6 cellular contexts compared by ENCODE assay signal in genomic region chr1:228109962-228110488, GRCh38. TPM values are rescaled to one million over a fixed set of nuclear protein-coding genes. Genes with fewer than 3 reads are reported as not detected.
DNase-seq lines count a peak whose midpoint lies in the region; ATAC-seq and TF ChIP-seq lines count a peak whose summit lies in the region.

No MANE protein-coding gene starts in this region.

- H3K27ac ChIP-seq in H9 (ENCODE audit: insufficient read length, low read depth, low read length) (no peak overlapping the region), mesenchymal stem cell (ENCODE audit: low read length, poor library complexity, severe bottlenecking) (no peak overlapping the region)

- H3K9me3 Mint-ChIP-seq in H9: peaks cover 0 to 5% of the 10 kb centered on the region in 2 experiments; a peak in 3 of 5 replicates
- no peaks in the 10 kb centered on the region for H3K9me3 Mint-ChIP-seq in activated naive CD4-positive, alpha-beta T cell treated with anti-CD3 and anti-CD28 coated beads, Interleukin-2, amount 50 U/mL, for 72 hours

- no CpG with 5 or more reads among the region's 15 CpGs for WGBS in H9 (ENCODE audit: extremely low coverage, insufficient read length, low lambda C conversion rate)
- 36% methylated on average over 15 of the region's 15 CpGs for WGBS in mesenchymal stem cell

- H3K4me3 ChIP-seq in mesenchymal stem cell (ENCODE audit: insufficient read depth in 1 of 2, low read depth in 1 of 2, low read length in 2 of 2): peak overlapping the region; percentile 85 to 89

- H3K14ac ChIP-seq in H9 (ENCODE audit: insufficient read depth, low read length) (no peak overlapping the region), mesenchymal stem cell (ENCODE audit: low read length in 2 of 2) (no peak overlapping the region)

- H3K23ac ChIP-seq in H9 (ENCODE audit: insufficient read length, low read depth, low read length) (no peak overlapping the region), mesenchymal stem cell (ENCODE audit: low read length in 2 of 2) (no peak overlapping the region)

- ATAC-seq in activated naive CD4-positive, alpha-beta T cell treated with anti-CD3 and anti-CD28 coated beads, Interleukin-2, amount 50 U/mL, for 72 hours: no peak

- H3K9ac ChIP-seq in H9 (ENCODE audit: extremely low read depth, insufficient read length, low read length): no peak overlapping the region
- peak overlapping the region; percentile 93 for H3K9ac ChIP-seq in mesenchymal stem cell (ENCODE audit: low read length)

- peaks cover 15 to 19% (median 16%) of the 10 kb centered on the region in 3 experiments; a peak in 6 of 7 replicates for H3K36me3 Mint-ChIP-seq in H9 (ENCODE audit: insufficient read depth in 1 of 3, low read depth in 3 of 3)
- peaks cover 7 to 10% of the 10 kb centered on the region in 2 donors for H3K36me3 Mint-ChIP-seq in activated naive CD4-positive, alpha-beta T cell treated with anti-CD3 and anti-CD28 coated beads, Interleukin-2, amount 50 U/mL, for 72 hours

- H3K56ac ChIP-seq in H9 (ENCODE audit: insufficient read length, low read depth, low read length): no peak overlapping the region

- H2AFZ ChIP-seq in H9 (ENCODE audit: low read length): no peak overlapping the region
- H2AFZ ChIP-seq in mesenchymal stem cell (ENCODE audit: low read depth, low read length): peak overlapping the region; percentile 92

- H2BK5ac ChIP-seq in H9 (ENCODE audit: insufficient read length, low read length): no peak overlapping the region
- peak overlapping the region; percentile 5 for H2BK5ac ChIP-seq in mesenchymal stem cell (ENCODE audit: low read depth, low read length, poor library complexity, severe bottlenecking)

- H3K4me1 ChIP-seq in H9 (ENCODE audit: insufficient read depth, low read length): no peaks in the 10 kb centered on the region
- peaks cover 19% of the 10 kb centered on the region for H3K4me1 ChIP-seq in mesenchymal stem cell (ENCODE audit: control insufficient read depth, insufficient read depth, low read depth, low read length)

- peak overlapping the region; percentile 88 to 95 for H3K4me3 Mint-ChIP-seq in H9

- no peak for DNase-seq in H9
- DNase-seq in activated naive CD4-positive, alpha-beta T cell treated with anti-CD3 and anti-CD28 coated beads, Interleukin-2, amount 50 U/mL, for 72 hours (ENCODE audit: low spot score in 2 of 2): no peak
- peak; percentile 67 for DNase-seq in mesenchymal stem cell
- no peak for DNase-seq in NK-92 (lab: John Stamatoyannopoulos, UW; ENCODE audit: unreplicated experiment)
- DNase-seq in T1000 (lab: John Stamatoyannopoulos, UW): no peak
- no peak for DNase-seq in medulla oblongata (ENCODE audit: extremely low spot score)

- no peaks in the 10 kb centered on the region for H4K20me1 ChIP-seq in H9 (ENCODE audit: control insufficient read depth, insufficient read depth, insufficient read length)

- peaks cover 16% of the 10 kb centered on the region for H3K27me3 Mint-ChIP-seq in H9 (ENCODE audit: low read depth)

- no peak overlapping the region for H3T11ph ChIP-seq in H9 (ENCODE audit: low read length)

- H3K79me1 ChIP-seq in H9 (ENCODE audit: insufficient read depth, low read depth, low read length, poor library complexity, severe bottlenecking) (peaks cover 3% of the 10 kb centered on the region), mesenchymal stem cell (replicated peaks; ENCODE audit: low read length, poor library complexity, severe bottlenecking) (peaks cover 29% of the 10 kb centered on the region)

- no peak overlapping the region for H3K4ac ChIP-seq in H9 (ENCODE audit: low read depth, low read length)
- H3K4ac ChIP-seq in mesenchymal stem cell (ENCODE audit: low read depth in 1 of 2, low read length in 2 of 2): no peak overlapping the region

- peaks cover 12 to 15% of the 10 kb centered on the region in 2 experiments for H3K4me1 Mint-ChIP-seq in H9

- no peak for TF ChIP-seq CTCF in H9 (conservative IDR thresholded peaks at IDR 0.05)

- H3K27me3 ChIP-seq in H9 (ENCODE audit: insufficient read depth, low read length) (no peaks in the 10 kb centered on the region), mesenchymal stem cell (ENCODE audit: control insufficient read depth in 1 of 2, insufficient read depth in 1 of 2, low read length in 2 of 2) (no peaks in the 10 kb centered on the region)

- H2BK120ac ChIP-seq in H9 (ENCODE audit: low read depth, low read length, poor library complexity, severe bottlenecking) (no peak overlapping the region), mesenchymal stem cell (ENCODE audit: low read depth, low read length) (peak overlapping the region; percentile 80)

- H3K9me3 ChIP-seq in H9 (ENCODE audit: control insufficient read depth, low read depth, low read length) (no peaks in the 10 kb centered on the region), mesenchymal stem cell (ENCODE audit: control insufficient read depth, low read length) (no peaks in the 10 kb centered on the region)

- no peak overlapping the region for H4K5ac ChIP-seq in H9 (ENCODE audit: insufficient read length, low read depth, low read length)

- H3K18ac ChIP-seq in H9 (ENCODE audit: insufficient read length, low read depth, low read length) (no peak overlapping the region), mesenchymal stem cell (ENCODE audit: low read depth in 1 of 2, low read length in 2 of 2) (peak overlapping the region; percentile 37 to 69)

- peaks cover 10% of the 10 kb centered on the region for H3K23me2 ChIP-seq in H9 (ENCODE audit: insufficient read length, low read depth, low read length, poor library complexity, severe bottlenecking)

- H2BK15ac ChIP-seq in H9 (ENCODE audit: low read depth, low read length) (no peak overlapping the region), mesenchymal stem cell (ENCODE audit: low read depth, poor library complexity, severe bottlenecking) (peak overlapping the region; percentile 70)

- no peaks in the 10 kb centered on the region for H3K79me2 ChIP-seq in H9 (ENCODE audit: insufficient read depth, low read length)

- H4K8ac ChIP-seq in H9 (replicated peaks; ENCODE audit: insufficient read length, low read depth, low read length): no peak overlapping the region
- peak overlapping the region; percentile 86 for H4K8ac ChIP-seq in mesenchymal stem cell (ENCODE audit: low read length)

- H3K36me3 ChIP-seq in mesenchymal stem cell (ENCODE audit: control insufficient read depth in 1 of 2, insufficient read depth in 2 of 2, low read depth in 1 of 2, low read length in 2 of 2): peaks cover 23 to 28% of the 10 kb centered on the region in 2 experiments

- H3K27ac Mint-ChIP-seq in H9: peak overlapping the region in 2 of 3 experiments; percentile 81 to 89; a peak in 2 of 7 replicates
- peak overlapping the region; percentile 91 to 96 for H3K27ac Mint-ChIP-seq in activated naive CD4-positive, alpha-beta T cell treated with anti-CD3 and anti-CD28 coated beads, Interleukin-2, amount 50 U/mL, for 72 hours

- H2BK12ac ChIP-seq in H9 (ENCODE audit: insufficient read length, low read depth, low read length): no peak overlapping the region
- no peak overlapping the region for H2BK12ac ChIP-seq in mesenchymal stem cell (ENCODE audit: low read length in 2 of 2)

- H4K91ac ChIP-seq in H9 (ENCODE audit: insufficient read length, low read depth, low read length): no peak overlapping the region
- H4K91ac ChIP-seq in mesenchymal stem cell (ENCODE audit: low read length): peak overlapping the region; percentile 36

- no peak overlapping the region for H2BK20ac ChIP-seq in H9 (ENCODE audit: low read depth, low read length, poor library complexity, severe bottlenecking)

- H3K4me2 ChIP-seq in H9 (ENCODE audit: insufficient read depth, insufficient read length, low read length): peak overlapping the region; percentile 40
- H3K4me2 ChIP-seq in mesenchymal stem cell (ENCODE audit: low read length, poor library complexity, severe bottlenecking): peak overlapping the region; percentile 94

- H2AK5ac ChIP-seq in H9 (ENCODE audit: insufficient read length, low read length) (no peak overlapping the region), mesenchymal stem cell (ENCODE audit: low read length, severe bottlenecking) (peak overlapping the region; percentile 26)

RNA-seq across cellular contexts. Expression of gene MRPL55, which starts 0.9 kb away (rescaled TPM):
- 56.9 and 62.3 TPM in 2 replicates for total RNA-seq in H9 (2021)
- total RNA-seq in activated naive CD4-positive, alpha-beta T cell treated with anti-CD3 and anti-CD28 coated beads, Interleukin-2, amount 50 U/mL, for 72 hours: 10 to 100 TPM; 50.6 to 52.5 TPM
- polyA plus RNA-seq in mesenchymal stem cell (2013, experiment 1 of 2): 49.1 TPM
- 50.1 TPM for polyA plus RNA-seq in mesenchymal stem cell (2013, experiment 2 of 2)

RNA-seq across cellular contexts. Expression of gene C1orf35, which starts 6.9 kb away (rescaled TPM):
- 31.0 and 31.3 TPM in 2 replicates for total RNA-seq in H9 (2021)
- 10 to 100 TPM; 17.6 to 19.4 TPM for total RNA-seq in activated naive CD4-positive, alpha-beta T cell treated with anti-CD3 and anti-CD28 coated beads, Interleukin-2, amount 50 U/mL, for 72 hours
- polyA plus RNA-seq in mesenchymal stem cell (2013, experiment 1 of 2): 10.8 TPM
- 11.6 TPM for polyA plus RNA-seq in mesenchymal stem cell (2013, experiment 2 of 2)

RNA-seq across cellular contexts. Expression of gene ARF1, which starts 27.5 kb away (rescaled TPM):
- 258 and 279 TPM in 2 replicates for total RNA-seq in H9 (2021)
- 100 to 1,000 TPM; 308 to 333 TPM for total RNA-seq in activated naive CD4-positive, alpha-beta T cell treated with anti-CD3 and anti-CD28 coated beads, Interleukin-2, amount 50 U/mL, for 72 hours
- polyA plus RNA-seq in mesenchymal stem cell (2013, experiment 1 of 2): 366 TPM
- polyA plus RNA-seq in mesenchymal stem cell (2013, experiment 2 of 2): 367 TPM

RNA-seq across cellular contexts. Expression of gene GUK1, which starts 30.1 kb away (rescaled TPM):
- 88.2 and 94.3 TPM in 2 replicates for total RNA-seq in H9 (2021)
- total RNA-seq in activated naive CD4-positive, alpha-beta T cell treated with anti-CD3 and anti-CD28 coated beads, Interleukin-2, amount 50 U/mL, for 72 hours: 100 to 1,000 TPM; 206 to 293 TPM
- polyA plus RNA-seq in mesenchymal stem cell (2013, experiment 1 of 2): 218 TPM
- 225 TPM for polyA plus RNA-seq in mesenchymal stem cell (2013, experiment 2 of 2)

RNA-seq across cellular contexts. Expression of gene GJC2, which starts 39.7 kb away (rescaled TPM):
- 1.4 and 1.6 TPM in 2 replicates for total RNA-seq in H9 (2021)
- total RNA-seq in activated naive CD4-positive, alpha-beta T cell treated with anti-CD3 and anti-CD28 coated beads, Interleukin-2, amount 50 U/mL, for 72 hours: under 1 TPM; 0.16 to 0.86 TPM
- polyA plus RNA-seq in mesenchymal stem cell (2013, experiment 1 of 2): 0.33 TPM
- polyA plus RNA-seq in mesenchymal stem cell (2013, experiment 2 of 2): 0.37 TPM
